Comparison of ENCODE assay signal across 8 cellular contexts in genomic region chrX:11758400-11759171, GRCh38. TPM values are rescaled to one million over a fixed set of nuclear protein-coding genes. Genes with fewer than 3 reads are reported as not detected.
DNase-seq lines count a peak whose midpoint lies in the region; ATAC-seq and TF ChIP-seq lines count a peak whose summit lies in the region.

No MANE protein-coding gene starts in this region.

- H3K36me3 ChIP-seq in body of pancreas (replicated peaks in 1 of 2; ENCODE audit: insufficient read depth in 1 of 2, low read depth in 2 of 2) (no peaks in the 10 kb centered on the region), iPS-15b (ENCODE audit: control insufficient read depth, insufficient read depth, low read length) (peaks cover 7% of the 10 kb centered on the region)

- TF ChIP-seq CTCF in GM13976 (IDR thresholded peaks at IDR 0.05; ENCODE audit: borderline replicate concordance, control extremely low read depth, extremely low read depth, insufficient read depth, missing control alignments) = peak; percentile 55
- TF ChIP-seq CTCF in body of pancreas (IDR thresholded peaks at IDR 0.05) = peak; percentile 43 to 79 (median 67)

- H3K4me1 ChIP-seq in body of pancreas (peaks cover 7% of the 10 kb centered on the region), iPS-15b (ENCODE audit: control insufficient read depth, insufficient read depth, low read length) (peaks cover 6% of the 10 kb centered on the region)

- WGBS in body of pancreas, 2 donors = 1% methylated on average over 53 of the region's 66 CpGs; no CpG with 5 or more reads in 1 of the 2 donors

- peak overlapping the region; percentile 65 for H3K9ac ChIP-seq in iPS-15b (ENCODE audit: low read depth, low read length)

- H3K4me3 ChIP-seq in body of pancreas (peak overlapping the region; percentile 13 to 82), iPS-15b (ENCODE audit: low read depth, low read length) (peak overlapping the region; percentile 95), skeletal muscle cell (ENCODE audit: low read depth, low read length) (peak overlapping the region; percentile 79)

- TF ChIP-seq POLR2A in body of pancreas (IDR thresholded peaks at IDR 0.05) = peak in 2 of 3 donors; percentile 48 to 52

- H3K27me3 ChIP-seq in body of pancreas (no peaks in the 10 kb centered on the region), iPS-15b (ENCODE audit: control insufficient read depth, insufficient read depth, low read length) (peaks cover 21% of the 10 kb centered on the region)

- in situ Hi-C loops in GM13976 (cut with MboI; ENCODE audit: low sequenced_read_pairs, unreplicated experiment) = no loop called here

- DNase-seq in GM13976 (ENCODE audit: low spot score) (peak; percentile 82), NCI-H2081 treated with DMSO at 0.1 percent for 48 hours (lab: John Stamatoyannopoulos, UW) (peak; percentile 41), UCSD-AML1 (lab: John Stamatoyannopoulos, UW; ENCODE audit: unreplicated experiment) (peak; percentile 83), body of pancreas (peak; percentile 87 to 89 (median 89)), skeletal muscle cell (ENCODE audit: low read depth) (peak; percentile 41), GM19240 (ENCODE audit: insufficient read length, low spot score) (no peak)

- intact Hi-C loops in body of pancreas (cut with DNase I) = no loop called here

- H3K9me3 ChIP-seq in body of pancreas = no peaks in the 10 kb centered on the region
- H3K9me3 ChIP-seq in iPS-15b (ENCODE audit: control insufficient read depth, insufficient read depth, low read length) = no peaks in the 10 kb centered on the region

- ATAC-seq in HG02852 (IDR thresholded peaks at IDR 0.05; ENCODE audit: unreplicated experiment) (peak; percentile 38), body of pancreas (peak; percentile 84)

- H3K27ac ChIP-seq in body of pancreas = peak overlapping the region; percentile 47 to 90 (median 80)

RNA-seq across cellular contexts. Expression of gene MSL3, which starts 0.5 kb away (rescaled TPM):
- 10 to 100 TPM; 10.5 to 11.2 TPM for total RNA-seq in body of pancreas
